Comparison of ENCODE assay signal across 16 cellular contexts in genomic region chr11:35063453-35063852, GRCh38.
"Had no signal": no experiment of that assay in that cellular context is flagged by ENCODE, and none has a peak within 500 bp of the region (broad histone marks: within the 10 kb centered on the region; RNA-seq: fewer than 3 reads in every experiment).

No MANE protein-coding gene starts in this region.

- H3K9me3 Mint-ChIP-seq: neural progenitor cell had no signal

- H3K9me3 ChIP-seq: ovary, testis, upper lobe of right lung had no signal

- H3K4me1 ChIP-seq: neural progenitor cell, testis, upper lobe of right lung had no signal

- DNase-seq: activated CD4-positive, alpha-beta T cell treated with anti-CD3 and anti-CD28 coated beads, Interleukin-2, amount 50 U/mL, for 1 hour; amniotic stem cell; cerebellar nuclear complex; effector memory CD8-positive, alpha-beta T cell; hippocampal formation; ovary; stimulated activated CD4-positive, alpha-beta T cell treated with anti-CD3 and anti-CD28 coated beads, Interleukin-4, amount 100 ng/mL, for 1 hour; stimulated activated CD8-positive, alpha-beta memory T cell treated with anti-CD3 and anti-CD28 coated beads, Interleukin-4, amount 100 ng/mL, for 48 hours; stimulated activated naive CD8-positive, alpha-beta T cell treated with anti-CD3 and anti-CD28 coated beads, Interleukin-15, Interleukin-2, amounts not matched to agents 100 U/mL and 50 U/mL, for 24 hours; testis; upper lobe of right lung had no signal

- H3K36me3 ChIP-seq: brain microvascular endothelial cell, neural progenitor cell, ovary, upper lobe of right lung had no signal

- H3K27ac ChIP-seq: brain microvascular endothelial cell, epithelial cell of prostate, neural progenitor cell, ovary, testis, upper lobe of right lung had no signal

- H3K27ac Mint-ChIP-seq: activated naive CD4-positive, alpha-beta T cell treated with anti-CD3 and anti-CD28 coated beads, Interleukin-2, amount 50 U/mL, for 24 hours; dendritic cell treated with granulocyte-macrophage colony-stimulating factor and Interleukin-4, amounts not matched to agents 40 ng/mL and 50 ng/mL, for 4 days; effector memory CD8-positive, alpha-beta T cell; neural progenitor cell had no signal

- H3K4me3 ChIP-seq: neural progenitor cell, ovary, testis, upper lobe of right lung had no signal

- H3K27me3 ChIP-seq: brain microvascular endothelial cell, neural progenitor cell, ovary, testis, upper lobe of right lung had no signal

- H3K27me3 Mint-ChIP-seq: activated naive CD4-positive, alpha-beta T cell treated with anti-CD3 and anti-CD28 coated beads, Interleukin-2, amount 50 U/mL, for 24 hours; dendritic cell treated with granulocyte-macrophage colony-stimulating factor and Interleukin-4, amounts not matched to agents 40 ng/mL and 50 ng/mL, for 4 days; effector memory CD8-positive, alpha-beta T cell had no signal

- H3K9ac ChIP-seq: neural progenitor cell had no signal

- H3K36me3 Mint-ChIP-seq: neural progenitor cell had no signal

- H3K4me2 ChIP-seq: neural progenitor cell had no signal

- H3K4me3 Mint-ChIP-seq: activated naive CD4-positive, alpha-beta T cell treated with anti-CD3 and anti-CD28 coated beads, Interleukin-2, amount 50 U/mL, for 24 hours; dendritic cell treated with granulocyte-macrophage colony-stimulating factor and Interleukin-4, amounts not matched to agents 40 ng/mL and 50 ng/mL, for 4 days; effector memory CD8-positive, alpha-beta T cell; neural progenitor cell had no signal

- H3K4me1 Mint-ChIP-seq: neural progenitor cell had no signal

- H2AFZ ChIP-seq: neural progenitor cell had no signal

- ATAC-seq: effector memory CD8-positive, alpha-beta T cell; upper lobe of right lung had no signal
